Comparison of ENCODE assay signal across 1 cellular context in genomic region chr2:57990118-57990725, GRCh38.
A peak's percentile ranks its signal among the peaks of the same experiment; 100 is the strongest.
TF ChIP-seq lines count a peak whose summit lies in the region.

No MANE protein-coding gene starts in this region.

TF ChIP-seq in GM12878, 131 proteins besides CTCF, POLR2A, EP300 and RAD21 (continued from another document and continues in another):
- TF ChIP-seq ZBTB11 (CRISPR knock-in tag; IDR thresholded peaks at IDR 0.05) (no peak), ZNF217 (IDR thresholded peaks at IDR 0.05) (no peak), MEF2B (IDR thresholded peaks at IDR 0.05; ENCODE audit: partially characterized antibody, poor library complexity, severe bottlenecking) (peak; percentile 38), BMI1 (IDR thresholded peaks at IDR 0.05; ENCODE audit: borderline replicate concordance) (no peak), PRDM15 (CRISPR knock-in tag; IDR thresholded peaks at IDR 0.05) (no peak), ZNF687 (IDR thresholded peaks at IDR 0.05) (peak; percentile 70; the same call in 1 of the 2 replicates), SMAD1 (IDR thresholded peaks at IDR 0.05; ENCODE audit: low read depth, partially characterized antibody) (no peak), SMARCA5 (IDR thresholded peaks at IDR 0.05) (no peak), MTA3 (IDR thresholded peaks at IDR 0.05; ENCODE audit: borderline replicate concordance, low read length) (no peak), NR2F1 (conservative IDR thresholded peaks at IDR 0.05) (peak; percentile 60; the same call in 1 of the 2 replicates), SPI1 (IDR thresholded peaks at IDR 0.05; ENCODE audit: borderline replicate concordance, insufficient read depth, low read depth, low read length) (peak; percentile 40; the same call in 1 of the 2 replicates), EED (IDR thresholded peaks at IDR 0.05; ENCODE audit: low read depth) (no peak), TARDBP (IDR thresholded peaks at IDR 0.05; ENCODE audit: borderline replicate concordance) (no peak), NR2C1 (IDR thresholded peaks at IDR 0.05) (peak; percentile 11; the same call in 1 of the 2 replicates), ATF7 (IDR thresholded peaks at IDR 0.05; ENCODE audit: low read depth) (peak; percentile 82), JUND (IDR thresholded peaks at IDR 0.05; ENCODE audit: low read depth, low read length) (no peak), BACH1 (IDR thresholded peaks at IDR 0.05; ENCODE audit: borderline replicate concordance) (no peak), POLR2AphosphoS2 (IDR thresholded peaks at IDR 0.05; ENCODE audit: low read depth, low read length) (no peak), SUPT20H (IDR thresholded peaks at IDR 0.05; ENCODE audit: borderline replicate concordance, control insufficient read depth, low read depth, low read length) (no peak), GABPA (IDR thresholded peaks at IDR 0.05; ENCODE audit: low read depth) (no peak), SKIL (IDR thresholded peaks at IDR 0.05; ENCODE audit: low read depth, poor library complexity, severe bottlenecking) (peak; percentile 85)
- TF ChIP-seq, protein P1, sequence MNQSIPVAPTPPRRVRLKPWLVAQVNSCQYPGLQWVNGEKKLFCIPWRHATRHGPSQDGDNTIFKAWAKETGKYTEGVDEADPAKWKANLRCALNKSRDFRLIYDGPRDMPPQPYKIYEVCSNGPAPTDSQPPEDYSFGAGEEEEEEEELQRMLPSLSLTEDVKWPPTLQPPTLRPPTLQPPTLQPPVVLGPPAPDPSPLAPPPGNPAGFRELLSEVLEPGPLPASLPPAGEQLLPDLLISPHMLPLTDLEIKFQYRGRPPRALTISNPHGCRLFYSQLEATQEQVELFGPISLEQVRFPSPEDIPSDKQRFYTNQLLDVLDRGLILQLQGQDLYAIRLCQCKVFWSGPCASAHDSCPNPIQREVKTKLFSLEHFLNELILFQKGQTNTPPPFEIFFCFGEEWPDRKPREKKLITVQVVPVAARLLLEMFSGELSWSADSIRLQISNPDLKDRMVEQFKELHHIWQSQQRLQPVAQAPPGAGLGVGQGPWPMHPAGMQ (IDR thresholded peaks at IDR 0.05; ENCODE audit: borderline replicate concordance) = no peak
- TF ChIP-seq, protein P2, sequence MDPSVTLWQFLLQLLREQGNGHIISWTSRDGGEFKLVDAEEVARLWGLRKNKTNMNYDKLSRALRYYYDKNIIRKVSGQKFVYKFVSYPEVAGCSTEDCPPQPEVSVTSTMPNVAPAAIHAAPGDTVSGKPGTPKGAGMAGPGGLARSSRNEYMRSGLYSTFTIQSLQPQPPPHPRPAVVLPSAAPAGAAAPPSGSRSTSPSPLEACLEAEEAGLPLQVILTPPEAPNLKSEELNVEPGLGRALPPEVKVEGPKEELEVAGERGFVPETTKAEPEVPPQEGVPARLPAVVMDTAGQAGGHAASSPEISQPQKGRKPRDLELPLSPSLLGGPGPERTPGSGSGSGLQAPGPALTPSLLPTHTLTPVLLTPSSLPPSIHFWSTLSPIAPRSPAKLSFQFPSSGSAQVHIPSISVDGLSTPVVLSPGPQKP (IDR thresholded peaks at IDR 0.05; ENCODE audit: low read depth, low read length) = no peak
- TF ChIP-seq, protein P3, sequence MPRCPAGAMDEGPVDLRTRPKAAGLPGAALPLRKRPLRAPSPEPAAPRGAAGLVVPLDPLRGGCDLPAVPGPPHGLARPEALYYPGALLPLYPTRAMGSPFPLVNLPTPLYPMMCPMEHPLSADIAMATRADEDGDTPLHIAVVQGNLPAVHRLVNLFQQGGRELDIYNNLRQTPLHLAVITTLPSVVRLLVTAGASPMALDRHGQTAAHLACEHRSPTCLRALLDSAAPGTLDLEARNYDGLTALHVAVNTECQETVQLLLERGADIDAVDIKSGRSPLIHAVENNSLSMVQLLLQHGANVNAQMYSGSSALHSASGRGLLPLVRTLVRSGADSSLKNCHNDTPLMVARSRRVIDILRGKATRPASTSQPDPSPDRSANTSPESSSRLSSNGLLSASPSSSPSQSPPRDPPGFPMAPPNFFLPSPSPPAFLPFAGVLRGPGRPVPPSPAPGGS (IDR thresholded peaks at IDR 0.05; ENCODE audit: borderline replicate concordance, insufficient read depth, low read depth, low read length, poor library complexity, severe bottlenecking) = no peak
- TF ChIP-seq, protein P4, sequence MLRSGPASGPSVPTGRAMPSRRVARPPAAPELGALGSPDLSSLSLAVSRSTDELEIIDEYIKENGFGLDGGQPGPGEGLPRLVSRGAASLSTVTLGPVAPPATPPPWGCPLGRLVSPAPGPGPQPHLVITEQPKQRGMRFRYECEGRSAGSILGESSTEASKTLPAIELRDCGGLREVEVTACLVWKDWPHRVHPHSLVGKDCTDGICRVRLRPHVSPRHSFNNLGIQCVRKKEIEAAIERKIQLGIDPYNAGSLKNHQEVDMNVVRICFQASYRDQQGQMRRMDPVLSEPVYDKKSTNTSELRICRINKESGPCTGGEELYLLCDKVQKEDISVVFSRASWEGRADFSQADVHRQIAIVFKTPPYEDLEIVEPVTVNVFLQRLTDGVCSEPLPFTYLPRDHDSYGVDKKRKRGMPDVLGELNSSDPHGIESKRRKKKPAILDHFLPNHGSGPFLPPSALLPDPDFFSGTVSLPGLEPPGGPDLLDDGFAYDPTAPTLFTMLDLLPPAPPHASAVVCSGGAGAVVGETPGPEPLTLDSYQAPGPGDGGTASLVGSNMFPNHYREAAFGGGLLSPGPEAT (IDR thresholded peaks at IDR 0.05; ENCODE audit: low read depth) = peak; percentile 33; the same call in 1 of the 2 replicates
- TF ChIP-seq, protein P5, sequence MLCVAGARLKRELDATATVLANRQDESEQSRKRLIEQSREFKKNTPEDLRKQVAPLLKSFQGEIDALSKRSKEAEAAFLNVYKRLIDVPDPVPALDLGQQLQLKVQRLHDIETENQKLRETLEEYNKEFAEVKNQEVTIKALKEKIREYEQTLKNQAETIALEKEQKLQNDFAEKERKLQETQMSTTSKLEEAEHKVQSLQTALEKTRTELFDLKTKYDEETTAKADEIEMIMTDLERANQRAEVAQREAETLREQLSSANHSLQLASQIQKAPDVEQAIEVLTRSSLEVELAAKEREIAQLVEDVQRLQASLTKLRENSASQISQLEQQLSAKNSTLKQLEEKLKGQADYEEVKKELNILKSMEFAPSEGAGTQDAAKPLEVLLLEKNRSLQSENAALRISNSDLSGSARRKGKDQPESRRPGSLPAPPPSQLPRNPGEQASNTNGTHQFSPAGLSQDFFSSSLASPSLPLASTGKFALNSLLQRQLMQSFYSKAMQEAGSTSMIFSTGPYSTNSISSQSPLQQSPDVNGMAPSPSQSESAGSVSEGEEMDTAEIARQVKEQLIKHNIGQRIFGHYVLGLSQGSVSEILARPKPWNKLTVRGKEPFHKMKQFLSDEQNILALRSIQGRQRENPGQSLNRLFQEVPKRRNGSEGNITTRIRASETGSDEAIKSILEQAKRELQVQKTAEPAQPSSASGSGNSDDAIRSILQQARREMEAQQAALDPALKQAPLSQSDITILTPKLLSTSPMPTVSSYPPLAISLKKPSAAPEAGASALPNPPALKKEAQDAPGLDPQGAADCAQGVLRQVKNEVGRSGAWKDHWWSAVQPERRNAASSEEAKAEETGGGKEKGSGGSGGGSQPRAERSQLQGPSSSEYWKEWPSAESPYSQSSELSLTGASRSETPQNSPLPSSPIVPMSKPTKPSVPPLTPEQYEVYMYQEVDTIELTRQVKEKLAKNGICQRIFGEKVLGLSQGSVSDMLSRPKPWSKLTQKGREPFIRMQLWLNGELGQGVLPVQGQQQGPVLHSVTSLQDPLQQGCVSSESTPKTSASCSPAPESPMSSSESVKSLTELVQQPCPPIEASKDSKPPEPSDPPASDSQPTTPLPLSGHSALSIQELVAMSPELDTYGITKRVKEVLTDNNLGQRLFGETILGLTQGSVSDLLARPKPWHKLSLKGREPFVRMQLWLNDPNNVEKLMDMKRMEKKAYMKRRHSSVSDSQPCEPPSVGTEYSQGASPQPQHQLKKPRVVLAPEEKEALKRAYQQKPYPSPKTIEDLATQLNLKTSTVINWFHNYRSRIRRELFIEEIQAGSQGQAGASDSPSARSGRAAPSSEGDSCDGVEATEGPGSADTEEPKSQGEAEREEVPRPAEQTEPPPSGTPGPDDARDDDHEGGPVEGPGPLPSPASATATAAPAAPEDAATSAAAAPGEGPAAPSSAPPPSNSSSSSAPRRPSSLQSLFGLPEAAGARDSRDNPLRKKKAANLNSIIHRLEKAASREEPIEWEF (IDR thresholded peaks at IDR 0.05; ENCODE audit: insufficient replicate concordance, low read depth, low read length) = no peak
